In genomic region chr13:39655569-39656324, GRCh38 we compare ENCODE assay signal across 8 cellular contexts. TPM values are rescaled to one million over a fixed set of nuclear protein-coding genes. Genes with fewer than 3 reads are reported as not detected.
DNase-seq lines count a peak whose midpoint lies in the region; ATAC-seq and TF ChIP-seq lines count a peak whose summit lies in the region.

Gene COG6, plus strand, starts transcription at chr13:39655662. Its CDS starts 65 bp downstream, at chr13:39655727.

- TF ChIP-seq CTCF in OCI-LY3 (IDR thresholded peaks at IDR 0.05; ENCODE audit: low read depth, low read length) (peak; percentile 8; the same call in 1 of the 2 replicates), epithelial cell of proximal tubule (conservative IDR thresholded peaks at IDR 0.05; ENCODE audit: low read depth, low read length) (no peak)

- peak; percentile 82 for DNase-seq in DMS153 treated with DMSO at 0.1 percent for 48 hours (lab: John Stamatoyannopoulos, UW; ENCODE audit: unreplicated experiment)
- DNase-seq in activated T-cell treated with anti-CD3 and anti-CD28 coated beads for 24 hours (ENCODE audit: low read depth), result peak; percentile 94
- DNase-seq in epithelial cell of proximal tubule (ENCODE audit: low read depth), result no peak
- DNase-seq in mucosa of gallbladder (ENCODE audit: low spot score), result peak; percentile 93
- peak; percentile 94 for DNase-seq in stimulated activated CD8-positive, alpha-beta memory T cell treated with anti-CD3 and anti-CD28 coated beads, Interleukin-4, amount 100 ng/mL, for 24 hours (ENCODE audit: low read depth)

- H3K9me3 ChIP-seq in HUES64 (ENCODE audit: insufficient read depth, low read depth, low read length), result no peaks in the 10 kb centered on the region
- no peaks in the 10 kb centered on the region for H3K9me3 ChIP-seq in OCI-LY3 (ENCODE audit: insufficient read depth, low read length)

- ATAC-seq in GM21515 (IDR thresholded peaks at IDR 0.05; ENCODE audit: unreplicated experiment), result peak; percentile 93

- peak within 1 kb of the TSS; percentile 89 for H3K4me2 ChIP-seq in OCI-LY3 (ENCODE audit: low read length)

- peak within 1 kb of the TSS; percentile 68 for H3K9ac ChIP-seq in HUES64 (ENCODE audit: low read depth, low read length)
- H3K9ac ChIP-seq in OCI-LY3 (ENCODE audit: low read length), result peak within 1 kb of the TSS; percentile 73

- H2AFZ ChIP-seq in OCI-LY3 (ENCODE audit: low read depth, low read length), result peak within 1 kb of the TSS; percentile 95

- under 1% methylated on average over 59 of the region's 59 CpGs for WGBS in HUES64

- no peak within 1 kb of the TSS for H3K27ac ChIP-seq in HUES64 (ENCODE audit: low read depth, low read length)
- H3K27ac ChIP-seq in OCI-LY3 (ENCODE audit: low read length), result peak within 1 kb of the TSS; percentile 16

- H4K20me1 ChIP-seq in OCI-LY3 (ENCODE audit: insufficient read depth, low read length), result no peaks in the 10 kb centered on the region

- H3K36me3 ChIP-seq in HUES64 (ENCODE audit: insufficient read depth, low read length) (peaks cover 15% of the 10 kb centered on the region), OCI-LY3 (replicated peaks; ENCODE audit: low read depth, low read length) (peaks cover 4% of the 10 kb centered on the region)

- H3K27me3 ChIP-seq in HUES64 (ENCODE audit: insufficient read depth, low read length), result 0 out of 2 replicates have a peak, but pooled peaks cover 2% of the 10 kb centered on the region
- no peaks in the 10 kb centered on the region for H3K27me3 ChIP-seq in OCI-LY3 (ENCODE audit: low read depth, low read length)

- peaks cover 10% of the 10 kb centered on the region for H3K79me2 ChIP-seq in OCI-LY3 (ENCODE audit: low read length)

- H3K4me3 ChIP-seq in HUES64 (ENCODE audit: low read length) (peak within 1 kb of the TSS; percentile 92), OCI-LY3 (ENCODE audit: low read length) (peak within 1 kb of the TSS; percentile 90), epithelial cell of proximal tubule (ENCODE audit: low read depth, low read length) (peak within 1 kb of the TSS; percentile 81)

- H3K4me1 ChIP-seq in HUES64 (ENCODE audit: insufficient read depth, low read length) (0 out of 2 replicates have a peak, but pooled peaks cover 5% of the 10 kb centered on the region), OCI-LY3 (ENCODE audit: low read length) (peaks cover 9% of the 10 kb centered on the region)

RNA-seq across cellular contexts. Expression of gene COG6, which starts in this region (rescaled TPM):
- 11.7 TPM for polyA plus RNA-seq in HUES64 (2013, experiment 1 of 2)
- 15.6 TPM for polyA plus RNA-seq in HUES64 (2013, experiment 2 of 2)
- total RNA-seq in epithelial cell of proximal tubule (14.7 and 17.7 TPM in 2 replicates), mucosa of gallbladder (46.3 TPM)
